Comparison of ENCODE assay signal across 1 cellular context in genomic region chr14:37171678-37172023, GRCh38.
A peak's percentile ranks its signal among the peaks of the same experiment; 100 is the strongest.
TF ChIP-seq lines count a peak whose summit lies in the region.

No MANE protein-coding gene starts in this region.

TF ChIP-seq in K562, 482 proteins besides CTCF, POLR2A, EP300 and RAD21 (continued from another document):
- TF ChIP-seq, protein P1, sequence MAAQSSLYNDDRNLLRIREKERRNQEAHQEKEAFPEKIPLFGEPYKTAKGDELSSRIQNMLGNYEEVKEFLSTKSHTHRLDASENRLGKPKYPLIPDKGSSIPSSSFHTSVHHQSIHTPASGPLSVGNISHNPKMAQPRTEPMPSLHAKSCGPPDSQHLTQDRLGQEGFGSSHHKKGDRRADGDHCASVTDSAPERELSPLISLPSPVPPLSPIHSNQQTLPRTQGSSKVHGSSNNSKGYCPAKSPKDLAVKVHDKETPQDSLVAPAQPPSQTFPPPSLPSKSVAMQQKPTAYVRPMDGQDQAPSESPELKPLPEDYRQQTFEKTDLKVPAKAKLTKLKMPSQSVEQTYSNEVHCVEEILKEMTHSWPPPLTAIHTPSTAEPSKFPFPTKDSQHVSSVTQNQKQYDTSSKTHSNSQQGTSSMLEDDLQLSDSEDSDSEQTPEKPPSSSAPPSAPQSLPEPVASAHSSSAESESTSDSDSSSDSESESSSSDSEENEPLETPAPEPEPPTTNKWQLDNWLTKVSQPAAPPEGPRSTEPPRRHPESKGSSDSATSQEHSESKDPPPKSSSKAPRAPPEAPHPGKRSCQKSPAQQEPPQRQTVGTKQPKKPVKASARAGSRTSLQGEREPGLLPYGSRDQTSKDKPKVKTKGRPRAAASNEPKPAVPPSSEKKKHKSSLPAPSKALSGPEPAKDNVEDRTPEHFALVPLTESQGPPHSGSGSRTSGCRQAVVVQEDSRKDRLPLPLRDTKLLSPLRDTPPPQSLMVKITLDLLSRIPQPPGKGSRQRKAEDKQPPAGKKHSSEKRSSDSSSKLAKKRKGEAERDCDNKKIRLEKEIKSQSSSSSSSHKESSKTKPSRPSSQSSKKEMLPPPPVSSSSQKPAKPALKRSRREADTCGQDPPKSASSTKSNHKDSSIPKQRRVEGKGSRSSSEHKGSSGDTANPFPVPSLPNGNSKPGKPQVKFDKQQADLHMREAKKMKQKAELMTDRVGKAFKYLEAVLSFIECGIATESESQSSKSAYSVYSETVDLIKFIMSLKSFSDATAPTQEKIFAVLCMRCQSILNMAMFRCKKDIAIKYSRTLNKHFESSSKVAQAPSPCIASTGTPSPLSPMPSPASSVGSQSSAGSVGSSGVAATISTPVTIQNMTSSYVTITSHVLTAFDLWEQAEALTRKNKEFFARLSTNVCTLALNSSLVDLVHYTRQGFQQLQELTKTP (IDR thresholded peaks at IDR 0.05; ENCODE audit: low read depth in 1 of 2, partially characterized antibody in 2 of 2) = peak in 1 of 2 experiments; percentile 14
- TF ChIP-seq, protein P2, sequence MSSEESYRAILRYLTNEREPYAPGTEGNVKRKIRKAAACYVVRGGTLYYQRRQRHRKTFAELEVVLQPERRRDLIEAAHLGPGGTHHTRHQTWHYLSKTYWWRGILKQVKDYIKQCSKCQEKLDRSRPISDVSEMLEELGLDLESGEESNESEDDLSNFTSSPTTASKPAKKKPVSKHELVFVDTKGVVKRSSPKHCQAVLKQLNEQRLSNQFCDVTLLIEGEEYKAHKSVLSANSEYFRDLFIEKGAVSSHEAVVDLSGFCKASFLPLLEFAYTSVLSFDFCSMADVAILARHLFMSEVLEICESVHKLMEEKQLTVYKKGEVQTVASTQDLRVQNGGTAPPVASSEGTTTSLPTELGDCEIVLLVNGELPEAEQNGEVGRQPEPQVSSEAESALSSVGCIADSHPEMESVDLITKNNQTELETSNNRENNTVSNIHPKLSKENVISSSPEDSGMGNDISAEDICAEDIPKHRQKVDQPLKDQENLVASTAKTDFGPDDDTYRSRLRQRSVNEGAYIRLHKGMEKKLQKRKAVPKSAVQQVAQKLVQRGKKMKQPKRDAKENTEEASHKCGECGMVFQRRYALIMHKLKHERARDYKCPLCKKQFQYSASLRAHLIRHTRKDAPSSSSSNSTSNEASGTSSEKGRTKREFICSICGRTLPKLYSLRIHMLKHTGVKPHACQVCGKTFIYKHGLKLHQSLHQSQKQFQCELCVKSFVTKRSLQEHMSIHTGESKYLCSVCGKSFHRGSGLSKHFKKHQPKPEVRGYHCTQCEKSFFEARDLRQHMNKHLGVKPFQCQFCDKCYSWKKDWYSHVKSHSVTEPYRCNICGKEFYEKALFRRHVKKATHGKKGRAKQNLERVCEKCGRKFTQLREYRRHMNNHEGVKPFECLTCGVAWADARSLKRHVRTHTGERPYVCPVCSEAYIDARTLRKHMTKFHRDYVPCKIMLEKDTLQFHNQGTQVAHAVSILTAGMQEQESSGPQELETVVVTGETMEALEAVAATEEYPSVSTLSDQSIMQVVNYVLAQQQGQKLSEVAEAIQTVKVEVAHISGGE (CRISPR knock-in tag; IDR thresholded peaks at IDR 0.05) = 0 out of 6 replicates have a peak, but pooled peaks of 1 of the 3 experiments have one; percentile 78
- TF ChIP-seq FOXK1 (CRISPR knock-in tag; IDR thresholded peaks at IDR 0.05; ENCODE audit: borderline replicate concordance) (no peak), ELK3 (CRISPR knock-in tag; IDR thresholded peaks at IDR 0.05) (no peak), ZSCAN32 (CRISPR knock-in tag; IDR thresholded peaks at IDR 0.05) (no peak), HMG20A (CRISPR knock-in tag; conservative IDR thresholded peaks at IDR 0.05) (no peak), ZNF232 (CRISPR knock-in tag; IDR thresholded peaks at IDR 0.05) (no peak), PML (IDR thresholded peaks at IDR 0.05; ENCODE audit: low read length) (0 out of 2 replicates have a peak, but pooled peaks have one; percentile 15), SUPT5H (IDR thresholded peaks at IDR 0.05) (no peak), MAFF (IDR thresholded peaks at IDR 0.05; ENCODE audit: low read length) (no peak), MTF1 (CRISPR knock-in tag; IDR thresholded peaks at IDR 0.05; ENCODE audit: borderline replicate concordance) (no peak), CHCHD3 (CRISPR knock-in tag; IDR thresholded peaks at IDR 0.05) (no peak)
